ENCODE assay signal across 7 cellular contexts in genomic region chr2:171553858-171554257, GRCh38. TPM values are rescaled to one million over a fixed set of nuclear protein-coding genes. Genes with fewer than 3 reads are reported as not detected.
DNase-seq lines count a peak whose midpoint lies in the region; ATAC-seq, FAIRE-seq and TF ChIP-seq lines count a peak whose summit lies in the region.

No MANE protein-coding gene starts in this region.

- peak; percentile 10 for FAIRE-seq in colon (lab: Jason Lieb, UNC)

- ATAC-seq in GM21526 (IDR thresholded peaks at IDR 0.05; ENCODE audit: low FRiP score, unreplicated experiment) = no peak

- TF ChIP-seq CTCF in GM13976 (IDR thresholded peaks at IDR 0.05; ENCODE audit: borderline replicate concordance, control extremely low read depth, extremely low read depth, insufficient read depth, missing control alignments) = no peak

- DNase-seq in H7 = peak; percentile 5
- peak; percentile 75 for DNase-seq in NCI-H69 (lab: John Stamatoyannopoulos, UW)
- DNase-seq in substantia nigra (lab: John Stamatoyannopoulos, UW) = peak in 27 of 49 donors; percentile 2 to 53 (median 13)
- DNase-seq in GM13976 (ENCODE audit: low spot score) = no peak
- no peak for DNase-seq in stimulated activated CD4-positive, alpha-beta T cell treated with anti-CD3 and anti-CD28 coated beads, Interleukin-1b, Interleukin-23, amount 100 ng/mL, for 48 hours

- in situ Hi-C loops in GM13976 (cut with MboI; ENCODE audit: low sequenced_read_pairs, unreplicated experiment) = loop anchor here (25.0 kb wide), 1 partner anchor 592 kb away; no protein-coding TSS in a partner anchor

- no peaks in the 10 kb centered on the region for H3K36me3 ChIP-seq in H7 (replicated peaks; ENCODE audit: control insufficient read depth, insufficient read depth, low read length)

- H3K27me3 ChIP-seq in H7 (ENCODE audit: control insufficient read depth, insufficient read depth, low read length) = no peaks in the 10 kb centered on the region

- H3K4me3 ChIP-seq in H7 (ENCODE audit: insufficient read depth, low read depth, low read length) = no peak overlapping the region

- no peak overlapping the region for H3K27ac ChIP-seq in substantia nigra (ENCODE audit: low read depth, low read length, poor library complexity, severe bottlenecking)

RNA-seq across cellular contexts. Expression of gene CYBRD1, which starts 31.6 kb away (rescaled TPM):
- 2.4 and 4.0 TPM in 2 replicates for total RNA-seq in H7 (2014; rRNA removed; shearing (Covaris generic))

Comparison
In these comparisons a context has a peak if more than half of its experiments do, and no peak if none do; other contexts are left out.
1. DNase-seq: peak in H7 (single experiment), NCI-H69 (single experiment) and substantia nigra (27 of 49); none in GM13976 (single experiment) and stimulated activated CD4-positive, alpha-beta T cell treated with anti-CD3 and anti-CD28 coated beads, Interleukin-1b, Interleukin-23, amount 100 ng/mL, for 48 hours (single experiment).